Comparison of ENCODE assay signal across 2 cellular contexts in genomic region chr19:10624585-10624984, GRCh38.
TF ChIP-seq lines count a peak whose summit lies in the region.

No MANE protein-coding gene starts in this region.

TF ChIP-seq in A549, 52 proteins besides CTCF, POLR2A, EP300 and RAD21:
- TF ChIP-seq RNF2 (IDR thresholded peaks at IDR 0.05; ENCODE audit: borderline replicate concordance, low read depth) (no peak), RFX5 (IDR thresholded peaks at IDR 0.05) (no peak)

TF ChIP-seq in IMR-90, 13 proteins besides CTCF, POLR2A, EP300 and RAD21:
- TF ChIP-seq CEBPB (IDR thresholded peaks at IDR 0.05; ENCODE audit: low read depth, low read length) (no peak), RFX5 (IDR thresholded peaks at IDR 0.05; ENCODE audit: low read depth, low read length) (no peak), FOS (IDR thresholded peaks at IDR 0.05; ENCODE audit: low read depth, low read length) (no peak), CHD1 (IDR thresholded peaks at IDR 0.05; ENCODE audit: low read depth, low read length) (no peak), USF2 (IDR thresholded peaks at IDR 0.05; ENCODE audit: low read depth, low read length) (no peak), SMC3 (IDR thresholded peaks at IDR 0.05; ENCODE audit: low read depth, low read length) (no peak), RCOR1 (IDR thresholded peaks at IDR 0.05; ENCODE audit: insufficient replicate concordance, low read length) (no peak), BHLHE40 (IDR thresholded peaks at IDR 0.05; ENCODE audit: low read depth, low read length) (no peak)
